ENCODE assay signal across 12 cellular contexts in the genomic region with DNA sequence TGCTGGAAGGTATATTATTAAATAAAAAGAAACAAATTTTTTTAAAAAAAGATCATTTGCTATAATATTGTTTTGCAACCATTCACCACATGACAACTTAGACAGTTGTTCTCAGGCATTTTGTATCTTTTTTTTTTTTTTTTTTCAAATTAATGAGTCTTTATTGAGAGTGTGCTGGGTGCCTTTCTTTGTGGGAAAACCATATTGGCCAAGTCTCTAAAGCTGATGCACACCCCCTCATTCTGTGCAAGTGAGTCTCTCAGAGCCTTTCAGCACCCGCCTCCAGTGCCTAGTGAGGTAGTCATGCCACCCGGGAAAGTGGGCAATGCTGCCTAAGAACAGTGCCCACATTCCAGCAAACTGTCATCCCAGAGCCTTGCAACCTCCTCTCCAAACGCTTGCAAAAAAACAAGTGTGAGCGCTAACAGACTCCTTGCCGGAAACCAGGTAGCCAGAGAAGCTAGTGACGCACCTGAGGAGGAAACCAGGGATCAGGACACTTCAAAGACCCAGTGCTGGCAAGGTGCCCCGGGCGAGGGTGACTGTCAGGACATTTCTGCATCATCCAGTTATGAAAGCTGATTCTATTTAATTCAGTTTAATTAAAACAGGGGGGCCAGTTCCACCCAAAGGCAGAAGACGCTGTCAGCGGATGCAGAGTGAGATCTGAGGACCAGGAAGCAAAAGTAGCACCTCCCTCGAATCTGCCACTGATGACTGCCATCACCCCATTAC. TPM values are rescaled to one million over a fixed set of nuclear protein-coding genes. Genes with fewer than 3 reads are reported as not detected.
A peak's percentile ranks its signal among the peaks of the same experiment; 100 is the strongest.
DNase-seq lines count a peak whose midpoint lies in the region; ATAC-seq and TF ChIP-seq lines count a peak whose summit lies in the region.
"Had no signal": no experiment of that assay in that cellular context is flagged by ENCODE, and none has a peak within 500 bp of the region (broad histone marks: within the 10 kb centered on the region; RNA-seq: fewer than 3 reads in every experiment).

No MANE protein-coding gene starts in this region.

- H3K27me3 ChIP-seq in Caco-2 (replicated peaks; ENCODE audit: control insufficient read depth, insufficient read depth, low read length), result no peaks in the 10 kb centered on the region
- H3K27me3 ChIP-seq: thyroid gland had no signal

- TF ChIP-seq CTCF in Caco-2 (IDR thresholded peaks at IDR 0.05; ENCODE audit: insufficient read depth in 1 of 2, low read depth in 1 of 2, low read length in 1 of 2, severe bottlenecking in 1 of 2, unreplicated experiment in 1 of 2) (no peak), nephron progenitor cell (IDR thresholded peaks at IDR 0.05) (no peak)

- ATAC-seq in HG03442 (IDR thresholded peaks at IDR 0.05; ENCODE audit: unreplicated experiment) (no peak), HG03175 (IDR thresholded peaks at IDR 0.05; ENCODE audit: unreplicated experiment) (no peak)

- H3K27ac Mint-ChIP-seq in Caco-2 (ENCODE audit: unreplicated experiment) (peak overlapping the region; percentile 23), nephron progenitor cell (peak overlapping the region; percentile 45)
- H3K27ac Mint-ChIP-seq in activated naive CD8-positive, alpha-beta T cell treated with anti-CD3 and anti-CD28 coated beads for 36 hours, result peak overlapping the region; percentile 92

- H3K36me3 ChIP-seq in Caco-2 (ENCODE audit: control insufficient read depth, insufficient read depth, low read length), result no peaks in the 10 kb centered on the region
- H3K36me3 ChIP-seq: left ventricle myocardium inferior, thyroid gland had no signal

- no peaks in the 10 kb centered on the region for H3K9me3 Mint-ChIP-seq in Caco-2 (ENCODE audit: unreplicated experiment)
- no peaks in the 10 kb centered on the region for H3K9me3 Mint-ChIP-seq in activated naive CD8-positive, alpha-beta T cell treated with anti-CD3 and anti-CD28 coated beads for 36 hours
- H3K9me3 Mint-ChIP-seq in nephron progenitor cell, result no peaks in the 10 kb centered on the region

- no peak for DNase-seq in Caco-2
- DNase-seq in activated CD4-positive, alpha-beta T cell treated with anti-CD3 and anti-CD28 coated beads for 4 hours, result peak; percentile 69 to 72
- peak; percentile 76 for DNase-seq in activated naive CD8-positive, alpha-beta T cell treated with anti-CD3 and anti-CD28 coated beads for 36 hours
- DNase-seq in nephron progenitor cell, result no peak
- no peak for DNase-seq in KG1 (lab: John Stamatoyannopoulos, UW)
- no peak for DNase-seq in glomerular visceral epithelial cell (ENCODE audit: extremely low spot score)
- DNase-seq: left ventricle myocardium inferior, NCI-H1048, thyroid gland had no signal

- BruUV-seq in Caco-2 (replicated peaks; lab: Mats Ljungman, UMichigan), result no TSS peak

- POLR2A ChIA-PET in Caco-2 (lab: Charles Lee), result no interaction called here

- CTCF ChIA-PET in Caco-2 (lab: Charles Lee), result no interaction called here

- H3K4me1 Mint-ChIP-seq in Caco-2 (ENCODE audit: low read depth, unreplicated experiment) (peaks cover 20% of the 10 kb centered on the region), nephron progenitor cell (peaks cover 7% of the 10 kb centered on the region)
- H3K4me1 Mint-ChIP-seq in activated naive CD8-positive, alpha-beta T cell treated with anti-CD3 and anti-CD28 coated beads for 36 hours, result peaks cover 88% of the 10 kb centered on the region

- no peaks in the 10 kb centered on the region for H3K36me3 Mint-ChIP-seq in Caco-2 (ENCODE audit: insufficient read depth, unreplicated experiment)
- H3K36me3 Mint-ChIP-seq in activated naive CD8-positive, alpha-beta T cell treated with anti-CD3 and anti-CD28 coated beads for 36 hours, result peaks cover 5% of the 10 kb centered on the region
- no peaks in the 10 kb centered on the region for H3K36me3 Mint-ChIP-seq in nephron progenitor cell (ENCODE audit: low read depth)

- H3K27me3 Mint-ChIP-seq in Caco-2 (ENCODE audit: insufficient read depth, unreplicated experiment) (no peaks in the 10 kb centered on the region), nephron progenitor cell (ENCODE audit: low read depth, poor library complexity) (peaks cover 41% of the 10 kb centered on the region)
- no peaks in the 10 kb centered on the region for H3K27me3 Mint-ChIP-seq in activated naive CD8-positive, alpha-beta T cell treated with anti-CD3 and anti-CD28 coated beads for 36 hours

- H3K4me3 ChIP-seq in Caco-2 (ENCODE audit: low read depth, low read length), result no peak overlapping the region
- H3K4me3 ChIP-seq: left ventricle myocardium inferior, thyroid gland had no signal

- peaks cover 20% of the 10 kb centered on the region for H3K4me1 ChIP-seq in Caco-2

- intact Hi-C loops in Caco-2 (cut with micrococcal nuclease; ENCODE audit: unreplicated experiment), result no loop called here

- no peaks in the 10 kb centered on the region for H3K9me3 ChIP-seq in Caco-2
- H3K9me3 ChIP-seq: left ventricle myocardium inferior, thyroid gland had no signal

- H3K4me3 Mint-ChIP-seq in Caco-2 (ENCODE audit: unreplicated experiment) (no peak overlapping the region), nephron progenitor cell (no peak overlapping the region)
- H3K4me3 Mint-ChIP-seq in activated naive CD8-positive, alpha-beta T cell treated with anti-CD3 and anti-CD28 coated beads for 36 hours, result peak overlapping the region; percentile 73

RNA-seq across cellular contexts. Expression of gene SMARCE1, which starts 34.9 kb away (rescaled TPM):
- total RNA-seq in Caco-2 (2022), result 126 and 132 TPM in 2 replicates
- 100 to 1,000 TPM; 107 to 118 TPM for total RNA-seq in activated naive CD8-positive, alpha-beta T cell treated with anti-CD3 and anti-CD28 coated beads for 36 hours

RNA-seq across cellular contexts. Expression of gene CCR7, which starts 47.4 kb away (rescaled TPM):
- not detected in 2 replicates for total RNA-seq in Caco-2 (2022)
- 100 to 1,000 TPM; 260 to 274 TPM for total RNA-seq in activated naive CD8-positive, alpha-beta T cell treated with anti-CD3 and anti-CD28 coated beads for 36 hours
- total RNA-seq: left ventricle myocardium inferior, RPMI7951 had no signal

RNA-seq across cellular contexts. Expression of gene KRT222, which starts 52.3 kb away (rescaled TPM):
- total RNA-seq in Caco-2 (2022), result not detected in 2 replicates
- under 1 TPM in 1 of 2 experiments, not detected in 1; 0.22 TPM for total RNA-seq in activated naive CD8-positive, alpha-beta T cell treated with anti-CD3 and anti-CD28 coated beads for 36 hours
- total RNA-seq: RPMI7951 had no signal

Comparison
In these comparisons a context has a peak if more than half of its experiments do, and no peak if none do; other contexts are left out.
1. DNase-seq: peak in activated CD4-positive, alpha-beta T cell treated with anti-CD3 and anti-CD28 coated beads for 4 hours (2 of 2) and activated naive CD8-positive, alpha-beta T cell treated with anti-CD3 and anti-CD28 coated beads for 36 hours (single experiment); none in Caco-2 (0 of 2), nephron progenitor cell (single experiment), KG1 (single experiment) and glomerular visceral epithelial cell (single experiment).
2. H3K27ac Mint-ChIP-seq: peak in every context shown above with its lines; median percentile 92 in activated naive CD8-positive, alpha-beta T cell treated with anti-CD3 and anti-CD28 coated beads for 36 hours; 45 in nephron progenitor cell; 23 in Caco-2.
3. RNA of gene CCR7, which starts 47.4 kb away (total RNA-seq): 260 to 274 TPM in activated naive CD8-positive, alpha-beta T cell treated with anti-CD3 and anti-CD28 coated beads for 36 hours; not detected in Caco-2; every median in the first group is over 100 times any median in the second.